1 cellular context compared by ENCODE assay signal in genomic region chr11:125188021-125188420, GRCh38.
TF ChIP-seq lines count a peak whose summit lies in the region.

No MANE protein-coding gene starts in this region.

TF ChIP-seq in WTC11, 78 proteins besides CTCF, POLR2A, EP300 and RAD21 (continued from another document):
- TF ChIP-seq STAT6 (CRISPR knock-in tag; conservative IDR thresholded peaks at IDR 0.05; ENCODE audit: low read depth), result no peak
